Comparison of ENCODE assay signal across 8 cellular contexts in genomic region chr10:99621454-99622246, GRCh38. TPM values are rescaled to one million over a fixed set of nuclear protein-coding genes. Genes with fewer than 3 reads are reported as not detected.
A peak's percentile ranks its signal among the peaks of the same experiment; 100 is the strongest.
DNase-seq lines count a peak whose midpoint lies in the region; ATAC-seq and TF ChIP-seq lines count a peak whose summit lies in the region.

No MANE protein-coding gene starts in this region.

- peak overlapping the region; percentile 91 for H3K4me3 Mint-ChIP-seq in type B pancreatic cell

- in situ Hi-C loops in brain microvascular endothelial cell (cut with HindIII; ENCODE audit: low pct_ligation_motif_present, low sequenced_read_pairs) = no loop called here

- H3K9me3 ChIP-seq in lower lobe of right lung = no peaks in the 10 kb centered on the region

- H3K27ac ChIP-seq in brain microvascular endothelial cell (peak overlapping the region; percentile 96), lower lobe of right lung (peak overlapping the region; percentile 96)

- peaks cover 31% of the 10 kb centered on the region for H3K4me1 Mint-ChIP-seq in type B pancreatic cell (ENCODE audit: unreplicated experiment)

- intact Hi-C loops in lower lobe of right lung (cut with DNase I) = no loop called here

- TF ChIP-seq CTCF in NB4 (IDR thresholded peaks at IDR 0.05; ENCODE audit: low read depth, low read length) = no peak
- no peak for TF ChIP-seq CTCF in brain microvascular endothelial cell (IDR thresholded peaks at IDR 0.05; ENCODE audit: low read depth, low read length, missing control alignments)
- TF ChIP-seq CTCF in lower lobe of right lung (IDR thresholded peaks at IDR 0.05) = no peak
- TF ChIP-seq CTCF in type B pancreatic cell (conservative IDR thresholded peaks at IDR 0.05) = no peak

- no peaks in the 10 kb centered on the region for H3K36me3 Mint-ChIP-seq in type B pancreatic cell

- no peaks in the 10 kb centered on the region for H3K36me3 ChIP-seq in brain microvascular endothelial cell (replicated peaks)
- H3K36me3 ChIP-seq in lower lobe of right lung = no peaks in the 10 kb centered on the region

- peak overlapping the region; percentile 97 for H3K27ac Mint-ChIP-seq in type B pancreatic cell

- peak in 1 of 2 donors; percentile 26 for ATAC-seq in lower lobe of right lung
- no peak for ATAC-seq in GM21619 (IDR thresholded peaks at IDR 0.05; ENCODE audit: unreplicated experiment)
- ATAC-seq in GM21447 (IDR thresholded peaks at IDR 0.05; ENCODE audit: unreplicated experiment) = no peak

- H3K27me3 Mint-ChIP-seq in type B pancreatic cell = no peaks in the 10 kb centered on the region

- H3K4me1 ChIP-seq in lower lobe of right lung = peaks cover 35% of the 10 kb centered on the region

- TF ChIP-seq POLR2A in NB4 (IDR thresholded peaks at IDR 0.05; ENCODE audit: extremely low read depth, insufficient read length) = peak; percentile 78

- no peaks in the 10 kb centered on the region for H3K9me3 Mint-ChIP-seq in type B pancreatic cell

- H3K4me3 ChIP-seq in NB4 (ENCODE audit: low read depth, low read length) (peak overlapping the region; percentile 69), brain microvascular endothelial cell (ENCODE audit: low read depth, low read length) (peak overlapping the region; percentile 67), lower lobe of right lung (peak overlapping the region; percentile 93)

- DNase-seq in DMS 273 (lab: John Stamatoyannopoulos, UW; ENCODE audit: unreplicated experiment) (peak; percentile 93), NB4 (ENCODE audit: low read depth) (no peak), brain microvascular endothelial cell (no peak), lower lobe of right lung (no peak), type B pancreatic cell (ENCODE audit: extremely low spot score, unreplicated experiment) (no peak)
- no peak for DNase-seq in activated CD8-positive, alpha-beta memory T cell treated with anti-CD3 and anti-CD28 coated beads, Interleukin-2, amount 50 U/mL, for 4 hours

- no peaks in the 10 kb centered on the region for H3K27me3 ChIP-seq in brain microvascular endothelial cell (replicated peaks)
- H3K27me3 ChIP-seq in lower lobe of right lung (ENCODE audit: low read depth) = no peaks in the 10 kb centered on the region

RNA-seq across cellular contexts. Expression of gene SLC25A28, which starts 1.4 kb away (rescaled TPM):
- 50.1 TPM for total RNA-seq in lower lobe of right lung
- 29.5 and 33.9 TPM in 2 replicates for total RNA-seq in type B pancreatic cell (ENCODE audit: low replicate concordance)

RNA-seq across cellular contexts. Expression of gene ENTPD7, which starts 37.7 kb away (rescaled TPM):
- total RNA-seq in lower lobe of right lung (8.1 TPM), type B pancreatic cell (ENCODE audit: low replicate concordance) (22.9 and 32.8 TPM in 2 replicates)
